ENCODE assay signal across 10 cellular contexts in genomic region chr18:70291295-70291574, GRCh38. TPM values are rescaled to one million over a fixed set of nuclear protein-coding genes. Genes with fewer than 3 reads are reported as not detected.
DNase-seq lines count a peak whose midpoint lies in the region; ATAC-seq and TF ChIP-seq lines count a peak whose summit lies in the region.
"Had no signal": no experiment of that assay in that cellular context is flagged by ENCODE, and none has a peak within 500 bp of the region (broad histone marks: within the 10 kb centered on the region; RNA-seq: fewer than 3 reads in every experiment).

No MANE protein-coding gene starts in this region.

- TF ChIP-seq POLR2A in adrenal gland (IDR thresholded peaks at IDR 0.05): no peak

- no peak overlapping the region for H3K27ac Mint-ChIP-seq in CD4-positive, alpha-beta T cell
- H3K27ac Mint-ChIP-seq in nephron progenitor cell: peak overlapping the region; percentile 72

- H3K27me3 ChIP-seq in CD4-positive, alpha-beta T cell (ENCODE audit: control insufficient read depth, insufficient read depth, low read length): peaks cover 11% of the 10 kb centered on the region
- H3K27me3 ChIP-seq in MG63 (no peaks in the 10 kb centered on the region), duodenal mucosa (ENCODE audit: control insufficient read depth in 1 of 2, insufficient read depth in 2 of 2, low read length in 2 of 2) (no peaks in the 10 kb centered on the region), adrenal gland (no peaks in the 10 kb centered on the region)
- H3K27me3 ChIP-seq: gastrocnemius medialis had no signal

- no peak overlapping the region for H3K9ac ChIP-seq in duodenal mucosa (ENCODE audit: low read depth in 1 of 2, low read length in 2 of 2)

- H3K27me3 Mint-ChIP-seq in CD4-positive, alpha-beta T cell: peaks cover 45% of the 10 kb centered on the region
- H3K27me3 Mint-ChIP-seq in nephron progenitor cell (ENCODE audit: low read depth, poor library complexity): peaks cover 1% of the 10 kb centered on the region

- 83 to 88% (median 86%) methylated on average over 2 of the region's 2 CpGs for WGBS in adrenal gland, 4 donors

- H3K9me3 Mint-ChIP-seq in CD4-positive, alpha-beta T cell: no peaks in the 10 kb centered on the region
- H3K9me3 Mint-ChIP-seq in nephron progenitor cell: no peaks in the 10 kb centered on the region

- no peak for DNase-seq in CD4-positive, alpha-beta T cell
- no peak for DNase-seq in MG63
- DNase-seq in nephron progenitor cell: no peak
- no peak for DNase-seq in NCI-H748 treated with DMSO at 0.1 percent for 48 hours (lab: John Stamatoyannopoulos, UW)
- DNase-seq in DMS79 treated with DMSO at 0.1 percent for 48 hours (lab: John Stamatoyannopoulos, UW): no peak
- DNase-seq in adrenal gland: no peak
- DNase-seq: central memory CD4-positive, alpha-beta T cell; DND-41; gastrocnemius medialis had no signal

- H3K36me3 Mint-ChIP-seq in CD4-positive, alpha-beta T cell (ENCODE audit: low read depth): no peaks in the 10 kb centered on the region
- peaks cover 13% of the 10 kb centered on the region for H3K36me3 Mint-ChIP-seq in nephron progenitor cell (ENCODE audit: low read depth)

- H3K27ac ChIP-seq in CD4-positive, alpha-beta T cell (ENCODE audit: low read depth, low read length): no peak overlapping the region
- no peak overlapping the region for H3K27ac ChIP-seq in duodenal mucosa (ENCODE audit: low read depth, low read length)
- H3K27ac ChIP-seq in adrenal gland: no peak overlapping the region

- POLR2A ChIA-PET in CD4-positive, alpha-beta T cell (lab: Charles Lee): no interaction called here

- TF ChIP-seq CTCF in CD4-positive, alpha-beta T cell (IDR thresholded peaks at IDR 0.05): no peak
- TF ChIP-seq CTCF in nephron progenitor cell (IDR thresholded peaks at IDR 0.05) (no peak), adrenal gland (IDR thresholded peaks at IDR 0.05) (no peak)

- H3K36me3 ChIP-seq in MG63 (peaks cover 20% of the 10 kb centered on the region), duodenal mucosa (ENCODE audit: control insufficient read depth in 1 of 2, insufficient read depth in 2 of 2, low read length in 2 of 2) (no peaks in the 10 kb centered on the region), adrenal gland (replicated peaks in 1 of 2) (no peaks in the 10 kb centered on the region)
- H3K36me3 ChIP-seq: gastrocnemius medialis had no signal

- H3K4me3 ChIP-seq in MG63 (peak overlapping the region; percentile 75; the same call in 1 of the 2 replicates), duodenal mucosa (ENCODE audit: low read depth in 1 of 2, low read length in 2 of 2) (peak overlapping the region; percentile 16 to 72), adrenal gland (peak overlapping the region in 1 of 4 donors; percentile 86)

- peaks cover 13% of the 10 kb centered on the region for H3K4me1 Mint-ChIP-seq in CD4-positive, alpha-beta T cell (ENCODE audit: low read depth)
- H3K4me1 Mint-ChIP-seq in nephron progenitor cell: peaks cover 62% of the 10 kb centered on the region

- CTCF ChIA-PET in CD4-positive, alpha-beta T cell (lab: Charles Lee): no interaction called here

- no peak for ATAC-seq in CD4-positive, alpha-beta T cell (ENCODE audit: poor library complexity)
- ATAC-seq: gastrocnemius medialis had no signal

- no peaks in the 10 kb centered on the region for H3K9me3 ChIP-seq in CD4-positive, alpha-beta T cell (ENCODE audit: control insufficient read depth, low read length)
- H3K9me3 ChIP-seq in MG63: no peaks in the 10 kb centered on the region
- H3K9me3 ChIP-seq in duodenal mucosa (ENCODE audit: control insufficient read depth in 1 of 2, low read length in 2 of 2): no peaks in the 10 kb centered on the region
- H3K9me3 ChIP-seq in adrenal gland (replicated peaks in 1 of 3): no peaks in the 10 kb centered on the region
- H3K9me3 ChIP-seq: gastrocnemius medialis had no signal

- intact Hi-C loops in CD4-positive, alpha-beta T cell (cut with DNase I, micrococcal nuclease): no loop called here
- intact Hi-C loops in adrenal gland (cut with DNase I): no loop called here

- H3K4me1 ChIP-seq in duodenal mucosa (ENCODE audit: control insufficient read depth in 1 of 2, insufficient read depth in 2 of 2, low read length in 2 of 2) (peaks cover 35 to 46% of the 10 kb centered on the region in 2 donors), adrenal gland (replicated peaks in 1 of 2) (peaks cover 25 to 62% of the 10 kb centered on the region in 2 donors)

- peak overlapping the region; percentile 65 for H3K4me3 Mint-ChIP-seq in CD4-positive, alpha-beta T cell
- H3K4me3 Mint-ChIP-seq in nephron progenitor cell: peak overlapping the region; percentile 95

RNA-seq across cellular contexts. Expression of gene SOCS6, which starts 2.4 kb away (rescaled TPM):
- total RNA-seq in CD4-positive, alpha-beta T cell: 1 to 10 TPM; 1.8 to 2.5 TPM
- total RNA-seq in MG63 (2014; rRNA removed; shearing (Covaris generic); ENCODE audit: low replicate concordance): 11.1 and 20.6 TPM in 2 replicates
- total RNA-seq in adrenal gland: 10 to 100 TPM; 14.2 to 25.5 (median 19.5) TPM
- polyA plus RNA-seq in adrenal gland: 10 to 100 TPM in 1 of 3 donors, 1 to 10 TPM in 2; 4.3 to 16.1 (median 4.9) TPM
